Comparison of ENCODE assay signal across 23 cellular contexts in genomic region chr12:102513739-102514138, GRCh38. TPM values are rescaled to one million over a fixed set of nuclear protein-coding genes. Genes with fewer than 3 reads are reported as not detected.
DNase-seq lines count a peak whose midpoint lies in the region; ATAC-seq and TF ChIP-seq lines count a peak whose summit lies in the region.
"Had no signal": no experiment of that assay in that cellular context is flagged by ENCODE, and none has a peak within 500 bp of the region (broad histone marks: within the 10 kb centered on the region; RNA-seq: fewer than 3 reads in every experiment).

No MANE protein-coding gene starts in this region.

- no peak for TF ChIP-seq POLR2A in body of pancreas (IDR thresholded peaks at IDR 0.05)

- H3K27me3 ChIP-seq in AG04450 (ENCODE audit: control insufficient read depth, insufficient read depth, low read length) (no peaks in the 10 kb centered on the region), GM23338 (ENCODE audit: insufficient read depth) (no peaks in the 10 kb centered on the region), body of pancreas (no peaks in the 10 kb centered on the region)
- H3K27me3 ChIP-seq: gastrocnemius medialis had no signal

- H3K27ac Mint-ChIP-seq in GM23338 = no peak overlapping the region
- no peak overlapping the region for H3K27ac Mint-ChIP-seq in activated CD4-positive, alpha-beta T cell treated with anti-CD3 and anti-CD28 coated beads, Interleukin-2, amount 10 ng/mL, durations not matched to agents 24 days and 14 days
- H3K27ac Mint-ChIP-seq: progenitor cell of endocrine pancreas had no signal

- H3K79me2 ChIP-seq in GM23338 (replicated peaks; ENCODE audit: insufficient read depth) = no peaks in the 10 kb centered on the region

- H3K4me3 Mint-ChIP-seq in GM23338 = no peak overlapping the region
- no peak overlapping the region for H3K4me3 Mint-ChIP-seq in activated CD4-positive, alpha-beta T cell treated with anti-CD3 and anti-CD28 coated beads, Interleukin-2, amount 10 ng/mL, durations not matched to agents 24 days and 14 days
- H3K4me3 Mint-ChIP-seq: CD4-positive, CD25-positive, alpha-beta regulatory T cell; neural crest cell had no signal

- H3K4me1 Mint-ChIP-seq in GM23338 = peaks cover 12% of the 10 kb centered on the region
- peaks cover 3% of the 10 kb centered on the region for H3K4me1 Mint-ChIP-seq in activated CD4-positive, alpha-beta T cell treated with anti-CD3 and anti-CD28 coated beads, Interleukin-2, amount 10 ng/mL, durations not matched to agents 24 days and 14 days
- H3K4me1 Mint-ChIP-seq: CD4-positive, CD25-positive, alpha-beta regulatory T cell had no signal

- no peak overlapping the region for H2AFZ ChIP-seq in GM23338

- no peaks in the 10 kb centered on the region for H4K20me1 ChIP-seq in GM23338 (replicated peaks; ENCODE audit: insufficient read depth)

- no peaks in the 10 kb centered on the region for H3K9me3 ChIP-seq in AG04450 (ENCODE audit: control insufficient read depth, insufficient read depth, low read length)
- H3K9me3 ChIP-seq in body of pancreas = no peaks in the 10 kb centered on the region
- H3K9me3 ChIP-seq: gastrocnemius medialis had no signal

- WGBS in body of pancreas, 2 donors = 71 to 72% methylated on average over 3 of the region's 3 CpGs

- H3K27me3 Mint-ChIP-seq in GM23338 (ENCODE audit: insufficient read depth, low read depth, poor library complexity) = peaks cover 2% of the 10 kb centered on the region
- H3K27me3 Mint-ChIP-seq in activated CD4-positive, alpha-beta T cell treated with anti-CD3 and anti-CD28 coated beads, Interleukin-2, amount 10 ng/mL, durations not matched to agents 24 days and 14 days = peaks cover 4% of the 10 kb centered on the region

- H3K36me3 ChIP-seq in GM23338 (ENCODE audit: insufficient read depth) = no peaks in the 10 kb centered on the region
- H3K36me3 ChIP-seq in body of pancreas (replicated peaks in 1 of 2; ENCODE audit: insufficient read depth in 1 of 2, low read depth in 2 of 2) = no peaks in the 10 kb centered on the region
- H3K36me3 ChIP-seq: gastrocnemius medialis had no signal

- H3F3A ChIP-seq in GM23338 (replicated peaks; ENCODE audit: low read depth) = no peaks in the 10 kb centered on the region

- H3K36me3 Mint-ChIP-seq in GM23338 (ENCODE audit: low read depth) = no peaks in the 10 kb centered on the region
- no peaks in the 10 kb centered on the region for H3K36me3 Mint-ChIP-seq in activated CD4-positive, alpha-beta T cell treated with anti-CD3 and anti-CD28 coated beads, Interleukin-2, amount 10 ng/mL, durations not matched to agents 24 days and 14 days (ENCODE audit: low read depth)
- H3K36me3 Mint-ChIP-seq: CD4-positive, CD25-positive, alpha-beta regulatory T cell had no signal

- POLR2A ChIA-PET in AG04450 (lab: Yijun Ruan, JAX) = no interaction called here

- H3K4me3 ChIP-seq in AG04450 (ENCODE audit: low read depth, low read length) (no peak overlapping the region), GM23338 (no peak overlapping the region), body of pancreas (no peak overlapping the region)
- H3K4me3 ChIP-seq: gastrocnemius medialis had no signal

- H3K4me1 ChIP-seq in GM23338 (ENCODE audit: insufficient read depth) = no peaks in the 10 kb centered on the region
- no peaks in the 10 kb centered on the region for H3K4me1 ChIP-seq in body of pancreas
- H3K4me1 ChIP-seq: gastrocnemius medialis had no signal

- CTCF ChIA-PET in AG04450 (lab: Charles Lee) = interaction anchor here (0.9 to 3.0 kb wide), 6 partner anchors 9 to 255 kb away, joined by 3 to 25 read pairs (median 4); no protein-coding TSS in a partner anchor

- TF ChIP-seq CTCF in AG04450 (IDR thresholded peaks at IDR 0.05; ENCODE audit: low read depth, low read length) (peak; percentile 36), GM23338 (conservative IDR thresholded peaks at IDR 0.05; ENCODE audit: low read depth in 2 of 2) (peak; percentile 18 to 52; a peak in 3 of 4 replicates), body of pancreas (IDR thresholded peaks at IDR 0.05) (no peak)

- H3K9me2 ChIP-seq in GM23338 (ENCODE audit: insufficient read depth) = peaks cover 3% of the 10 kb centered on the region; the same call in 1 of the 2 replicates

- H3K27ac ChIP-seq in AG04450 (ENCODE audit: low read depth, low read length) (no peak overlapping the region), GM23338 (ENCODE audit: low read depth) (no peak overlapping the region), body of pancreas (no peak overlapping the region)
- H3K27ac ChIP-seq: epithelial cell of prostate, gastrocnemius medialis had no signal

- DNase-seq in AG04450 (ENCODE audit: low read depth, low spot score) (no peak), GM23338 (ENCODE audit: low spot score) (peak; percentile 30), amniotic epithelial cell (ENCODE audit: low read depth) (peak; percentile 19), iris pigment epithelial cell (ENCODE audit: low read depth) (peak; percentile 13), body of pancreas (no peak), Kasumi-1 (lab: John Stamatoyannopoulos, UW) (no peak)
- DNase-seq in activated CD4-positive, alpha-beta T cell treated with anti-CD3 and anti-CD28 coated beads, Interleukin-2, amount 10 ng/mL, durations not matched to agents 24 days and 14 days = no peak
- DNase-seq: ACHN; activated naive CD4-positive, alpha-beta T cell treated with anti-CD3 and anti-CD28 coated beads, Interleukin-2, amount 50 U/mL, for 16 hours; activated T-cell treated with anti-CD3 and anti-CD28 coated beads, Interleukin-2, amount 50 U/mL, for 48 hours; aorta; CD4-positive, CD25-positive, alpha-beta regulatory T cell; gastrocnemius medialis; GF-D8; hippocampal formation; islet precursor cell; NCI-H2107; NCI-H524 had no signal

- intact Hi-C loops in body of pancreas (cut with DNase I) = no loop called here
- intact Hi-C loops in activated CD4-positive, alpha-beta T cell treated with anti-CD3 and anti-CD28 coated beads, Interleukin-2, amount 10 ng/mL, durations not matched to agents 24 days and 14 days (cut with micrococcal nuclease) = no loop called here

- no peaks in the 10 kb centered on the region for H3K9me3 Mint-ChIP-seq in GM23338
- no peaks in the 10 kb centered on the region for H3K9me3 Mint-ChIP-seq in activated CD4-positive, alpha-beta T cell treated with anti-CD3 and anti-CD28 coated beads, Interleukin-2, amount 10 ng/mL, durations not matched to agents 24 days and 14 days
- H3K9me3 Mint-ChIP-seq: neural crest cell had no signal

- ATAC-seq in GM23338 (peak; percentile 43; the same call in 2 of the 3 replicates), body of pancreas (no peak), HG03521 (IDR thresholded peaks at IDR 0.05; ENCODE audit: unreplicated experiment) (no peak)
- ATAC-seq: gastrocnemius medialis had no signal

- H3K4me2 ChIP-seq in GM23338 = no peak overlapping the region

RNA-seq across cellular contexts. Expression of gene IGF1, which starts 33.4 kb away (rescaled TPM):
- polyA plus RNA-seq in AG04450 (2011; rRNA removed) = 0.01 and 0.10 TPM in 2 replicates
- polyA minus RNA-seq in AG04450 (2011; rRNA and poly(A)+ RNA removed) = not detected in 2 replicates
- total RNA-seq in GM23338 (2014; rRNA removed; shearing (Covaris generic)) = not detected in 2 replicates
- polyA plus RNA-seq in GM23338 (2016; fragmentation: Nextera tagmentation; extraction: Ambion mirVana) = 0.29 TPM in 1 of 2 replicates, not detected in the other
- 10 to 100 TPM; 15.8 to 44.8 TPM for total RNA-seq in body of pancreas
- total RNA-seq in activated CD4-positive, alpha-beta T cell treated with anti-CD3 and anti-CD28 coated beads, Interleukin-2, amount 10 ng/mL, durations not matched to agents 24 days and 14 days = 1.1 and 1.8 TPM in 2 replicates
- total RNA-seq: CD4-positive, CD25-positive, alpha-beta regulatory T cell; neural crest cell; OCI-LY7 had no signal
- polyA plus RNA-seq: CD4-positive, CD25-positive, alpha-beta regulatory T cell had no signal

Comparison
In these comparisons a context has a peak if more than half of its experiments do, and no peak if none do; other contexts are left out.
1. DNase-seq: peak in GM23338 (single experiment), amniotic epithelial cell (single experiment) and iris pigment epithelial cell (single experiment); none in AG04450 (single experiment), body of pancreas (0 of 4), activated CD4-positive, alpha-beta T cell treated with anti-CD3 and anti-CD28 coated beads, Interleukin-2, amount 10 ng/mL, durations not matched to agents 24 days and 14 days (single experiment) and Kasumi-1 (0 of 2).
2. CTCF ChIP-seq: peak in AG04450 (single experiment) and GM23338 (2 of 2); none in body of pancreas (0 of 7).